ENCODE assay signal across 30 cellular contexts in the genomic region with DNA sequence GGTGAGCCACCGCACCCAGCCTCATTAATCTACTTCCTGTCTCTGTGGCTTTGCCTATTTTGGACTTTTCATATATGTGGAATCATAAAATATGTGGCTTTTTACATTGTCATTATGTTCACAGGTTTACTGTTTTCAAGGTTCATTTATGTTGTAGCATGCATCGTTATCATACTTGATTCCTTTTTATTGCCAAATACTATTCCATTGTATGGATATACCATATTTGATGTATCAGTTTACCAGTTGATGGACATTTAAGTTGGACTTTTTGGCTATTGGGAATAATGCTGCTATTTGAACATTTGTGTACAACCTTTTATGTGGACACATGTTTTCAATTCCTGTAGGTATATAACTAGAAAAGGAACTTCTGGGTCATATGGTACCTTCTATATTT.
"Had no signal": no experiment of that assay in that cellular context is flagged by ENCODE, and none has a peak within 500 bp of the region (broad histone marks: within the 10 kb centered on the region; RNA-seq: fewer than 3 reads in every experiment).

No MANE protein-coding gene starts in this region.

- H3K27ac ChIP-seq: adrenal gland, body of pancreas, brain microvascular endothelial cell, breast epithelium, cardiac muscle cell had no signal

- H3K27me3 ChIP-seq: adrenal gland, ascending aorta, body of pancreas, brain microvascular endothelial cell, breast epithelium, cardiac muscle cell had no signal

- H3K9me3 ChIP-seq: adrenal gland, ascending aorta, body of pancreas, breast epithelium had no signal

- DNase-seq: activated effector memory CD4-positive, alpha-beta T cell treated with anti-CD3 and anti-CD28 coated beads, Interleukin-2, amount 50 U/mL, for 16 hours; activated effector memory CD4-positive, alpha-beta T cell treated with Interleukin-2 at 50 U/mL for 16 hours; activated gamma-delta T cell; activated gamma-delta T cell treated with Interleukin-2 at 50 U/mL for 16 hours; activated naive CD4-positive, alpha-beta T cell; activated naive CD4-positive, alpha-beta T cell treated with anti-CD3 and anti-CD28 coated beads for 36 hours; activated naive CD4-positive, alpha-beta T cell treated with anti-CD3 and anti-CD28 coated beads, Interleukin-2, amount 10 ng/mL, durations not matched to agents 7 days and 5 days; activated naive CD4-positive, alpha-beta T cell treated with anti-CD3 and anti-CD28 coated beads, Interleukin-2, amount 50 U/mL, for 16 hours; activated naive CD4-positive, alpha-beta T cell treated with Interleukin-2 at 50 U/mL for 16 hours; activated naive CD8-positive, alpha-beta T cell treated with anti-CD3 and anti-CD28 coated beads for 36 hours; activated naive CD8-positive, alpha-beta T cell treated with anti-CD3 and anti-CD28 coated beads, Interleukin-2, amount 10 ng/mL, durations not matched to agents 7 days and 5 days; activated naive CD8-positive, alpha-beta T cell treated with anti-CD3 and anti-CD28 coated beads, Interleukin-2, amount 50 U/mL, for 24 hours; activated T-cell treated with anti-CD3 and anti-CD28 coated beads, Interleukin-2, amount 50 U/mL, for 4 hours; activated T-cell treated with anti-CD3 and anti-CD28 coated beads, Interleukin-2, amount 50 U/mL, for 48 hours; activated T-cell treated with anti-CD3 and anti-CD28 coated beads, Interleukin-2, amount 50 U/mL, for 72 hours; adrenal gland; amniotic stem cell; amygdala; anterior cingulate cortex; aorta; body of pancreas; brain microvascular endothelial cell; caudate nucleus; central memory CD4-positive, alpha-beta T cell; cerebellar nuclear complex had no signal

- H3K4me3 ChIP-seq: adrenal gland, ascending aorta, body of pancreas, breast epithelium, cardiac muscle cell had no signal

- H3K4me1 ChIP-seq: adrenal gland, body of pancreas had no signal

- ATAC-seq: activated naive CD4-positive, alpha-beta T cell treated with anti-CD3 and anti-CD28 coated beads, Interleukin-2, amount 50 U/mL, for 72 hours; activated naive CD8-positive, alpha-beta T cell treated with anti-CD3 and anti-CD28 coated beads, Interleukin-2, amount 50 U/mL, for 24 hours; activated T-cell treated with anti-CD3 and anti-CD28 coated beads, Interleukin-2, amount 50 U/mL, for 4 hours; activated T-cell treated with anti-CD3 and anti-CD28 coated beads, Interleukin-2, amount 50 U/mL, for 72 hours; activated T-helper 17 cell treated with anti-CD3 and anti-CD28 coated beads, Interleukin-2, amount 50 U/mL, for 72 hours; body of pancreas had no signal

- H3K36me3 ChIP-seq: adrenal gland, ascending aorta, brain microvascular endothelial cell, breast epithelium, cardiac muscle cell had no signal
